Comparison of ENCODE assay signal across 30 cellular contexts in genomic region chr14:61019537-61019936, GRCh38.
"Had no signal": no experiment of that assay in that cellular context is flagged by ENCODE, and none has a peak within 500 bp of the region (broad histone marks: within the 10 kb centered on the region; RNA-seq: fewer than 3 reads in every experiment).

No MANE protein-coding gene starts in this region.

- FAIRE-seq: islet of Langerhans, small intestine had no signal

- DNase-seq: head of caudate nucleus; hippocampal formation; immature natural killer cell; kidney; left colon; left lung; lower lobe of right lung; mammary epithelial cell; mesenchymal stem cell; naive thymus-derived CD8-positive, alpha-beta T cell; occipital lobe; retina; right cardiac atrium; small intestine; spleen; stimulated activated CD4-positive, alpha-beta T cell treated with anti-CD3 and anti-CD28 coated beads, Interleukin-2, amount 100 ng/mL, for 48 hours; stimulated activated CD4-positive, alpha-beta T cell treated with anti-CD3 and anti-CD28 coated beads, Interleukin-4, amount 100 ng/mL, for 4 hours; stimulated activated CD8-positive, alpha-beta memory T cell treated with anti-CD3 and anti-CD28 coated beads, Interleukin-4, amount 100 ng/mL, for 48 hours; stimulated activated naive CD4-positive, alpha-beta T cell treated with Interleukin-2 at 50 U/mL for 16 hours; stomach; testis; thyroid gland; transverse colon; upper lobe of left lung had no signal

- H3K27me3 ChIP-seq: left lung, neural progenitor cell, neutrophil, spleen, stomach, testis, thyroid gland, transverse colon, upper lobe of left lung had no signal

- H3K36me3 ChIP-seq: left lung, lower lobe of right lung, neural progenitor cell, neutrophil, thyroid gland, transverse colon, upper lobe of left lung had no signal

- H3K79me2 ChIP-seq: parathyroid adenoma had no signal

- H3K27ac ChIP-seq: left lung, lower lobe of right lung, neural progenitor cell, neutrophil, parathyroid adenoma, spleen, stomach, testis, thyroid gland, transverse colon, upper lobe of left lung had no signal

- H3K4me3 ChIP-seq: left lung, lower lobe of right lung, neural progenitor cell, spleen, stomach, testis, thyroid gland, transverse colon, upper lobe of left lung had no signal

- H3K4me2 ChIP-seq: neural progenitor cell had no signal

- H3K4me1 ChIP-seq: left lung, lower lobe of right lung, neural progenitor cell, spleen, stomach, testis, thyroid gland, transverse colon, upper lobe of left lung had no signal

- H3K9ac ChIP-seq: neural progenitor cell, parathyroid adenoma had no signal

- H2AFZ ChIP-seq: neural progenitor cell, parathyroid adenoma had no signal

- ATAC-seq: left colon; left lung; lower lobe of right lung; naive thymus-derived CD8-positive, alpha-beta T cell; right cardiac atrium; sciatic nerve; stimulated activated memory B cell treated with anti-CD40 and anti-IgM and Interleukin-4, amounts not matched to agents 10 μg/mL and 1 μg/mL and 100 μg/mL, for 72 hours had no signal

- H3K9me3 ChIP-seq: lower lobe of right lung, neutrophil, testis, thyroid gland, transverse colon, upper lobe of left lung had no signal
